Comparison of ENCODE assay signal across 1 cellular context in the genomic region with DNA sequence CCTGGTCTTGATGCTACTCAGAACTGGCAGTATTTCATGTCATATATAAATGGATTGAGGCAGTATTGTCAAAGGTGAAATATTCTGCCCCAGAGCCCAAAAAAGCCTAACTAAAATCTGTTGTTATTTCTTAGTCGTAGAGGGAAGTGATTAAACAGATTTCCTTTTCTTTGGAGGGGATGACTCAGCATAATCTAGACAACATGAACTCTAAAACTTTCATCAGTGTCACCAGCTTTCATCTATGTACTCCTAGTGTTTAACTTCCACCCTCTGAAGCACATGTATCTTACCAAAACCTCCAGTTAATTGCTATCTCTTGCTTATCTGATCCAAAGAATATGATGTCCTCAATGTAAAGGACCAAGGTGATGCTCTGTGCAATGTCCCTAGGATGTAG.
A peak's percentile ranks its signal among the peaks of the same experiment; 100 is the strongest.
TF ChIP-seq lines count a peak whose summit lies in the region.

No MANE protein-coding gene starts in this region.

TF ChIP-seq in K562, 482 proteins besides CTCF, POLR2A, EP300 and RAD21 (continued from another document and continues in another):
- TF ChIP-seq OTX1 (CRISPR knock-in tag; IDR thresholded peaks at IDR 0.05) (no peak), PHB (CRISPR knock-in tag; IDR thresholded peaks at IDR 0.05) (no peak), TAF9B (IDR thresholded peaks at IDR 0.05; ENCODE audit: partially characterized antibody) (no peak), TRIM24 (IDR thresholded peaks at IDR 0.05) (0 out of 4 replicates have a peak, but pooled peaks of 1 of the 2 experiments have one; percentile 28), ARID2 (IDR thresholded peaks at IDR 0.05) (no peak), RFX1 (IDR thresholded peaks at IDR 0.05) (no peak), HNRNPUL1 (IDR thresholded peaks at IDR 0.05; ENCODE audit: low read length) (no peak), EZH2 (IDR thresholded peaks at IDR 0.05; ENCODE audit: borderline replicate concordance, low read depth, low read length) (no peak), HMG20A (CRISPR knock-in tag; conservative IDR thresholded peaks at IDR 0.05) (no peak), RFX5 (IDR thresholded peaks at IDR 0.05; ENCODE audit: low read depth, low read length) (no peak), SMARCC2 (IDR thresholded peaks at IDR 0.05; ENCODE audit: low read depth) (0 out of 2 replicates have a peak, but pooled peaks have one; percentile 32), ZNF76 (CRISPR knock-in tag; IDR thresholded peaks at IDR 0.05; ENCODE audit: borderline replicate concordance) (no peak), RBBP5 (IDR thresholded peaks at IDR 0.05; ENCODE audit: borderline replicate concordance, insufficient read depth, low read length, poor library complexity, severe bottlenecking) (no peak), PTRF (tag; IDR thresholded peaks at IDR 0.05) (no peak), C11orf30 (IDR thresholded peaks at IDR 0.05; ENCODE audit: low read depth) (peak; percentile 98), HDGF (IDR thresholded peaks at IDR 0.05) (no peak), ARID1B (IDR thresholded peaks at IDR 0.05) (peak; percentile 70), FUS (optimal IDR thresholded peaks at IDR 0.05; ENCODE audit: low read depth, low read length) (no peak), NONO (IDR thresholded peaks at IDR 0.05; ENCODE audit: low read depth in 2 of 2, low read length in 1 of 2) (0 out of 4 replicates have a peak, but pooled peaks of 1 of the 2 experiments have one; percentile 23), NR4A1 (CRISPR knock-in tag; IDR thresholded peaks at IDR 0.05) (no peak), NR4A1 (tag; IDR thresholded peaks at IDR 0.05) (no peak), ZNF232 (CRISPR knock-in tag; IDR thresholded peaks at IDR 0.05) (no peak), ZSCAN32 (CRISPR knock-in tag; IDR thresholded peaks at IDR 0.05) (no peak), ELF2 (CRISPR knock-in tag; IDR thresholded peaks at IDR 0.05) (no peak), ZNF717 (CRISPR knock-in tag; IDR thresholded peaks at IDR 0.05) (no peak), JUN (IDR thresholded peaks at IDR 0.05; ENCODE audit: borderline replicate concordance, low read depth, low read length) (no peak), JUN (CRISPR knock-in tag; IDR thresholded peaks at IDR 0.05; ENCODE audit: borderline replicate concordance) (no peak), ZBED1 (IDR thresholded peaks at IDR 0.05) (no peak)
- TF ChIP-seq, protein P1, sequence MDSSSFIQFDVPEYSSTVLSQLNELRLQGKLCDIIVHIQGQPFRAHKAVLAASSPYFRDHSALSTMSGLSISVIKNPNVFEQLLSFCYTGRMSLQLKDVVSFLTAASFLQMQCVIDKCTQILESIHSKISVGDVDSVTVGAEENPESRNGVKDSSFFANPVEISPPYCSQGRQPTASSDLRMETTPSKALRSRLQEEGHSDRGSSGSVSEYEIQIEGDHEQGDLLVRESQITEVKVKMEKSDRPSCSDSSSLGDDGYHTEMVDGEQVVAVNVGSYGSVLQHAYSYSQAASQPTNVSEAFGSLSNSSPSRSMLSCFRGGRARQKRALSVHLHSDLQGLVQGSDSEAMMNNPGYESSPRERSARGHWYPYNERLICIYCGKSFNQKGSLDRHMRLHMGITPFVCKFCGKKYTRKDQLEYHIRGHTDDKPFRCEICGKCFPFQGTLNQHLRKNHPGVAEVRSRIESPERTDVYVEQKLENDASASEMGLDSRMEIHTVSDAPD (CRISPR knock-in tag; IDR thresholded peaks at IDR 0.05) = no peak
- TF ChIP-seq, protein P2, sequence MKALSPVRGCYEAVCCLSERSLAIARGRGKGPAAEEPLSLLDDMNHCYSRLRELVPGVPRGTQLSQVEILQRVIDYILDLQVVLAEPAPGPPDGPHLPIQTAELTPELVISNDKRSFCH (CRISPR knock-in tag; IDR thresholded peaks at IDR 0.05) = no peak
- TF ChIP-seq, protein P2 (tag; IDR thresholded peaks at IDR 0.05) = no peak
- TF ChIP-seq, protein P3, sequence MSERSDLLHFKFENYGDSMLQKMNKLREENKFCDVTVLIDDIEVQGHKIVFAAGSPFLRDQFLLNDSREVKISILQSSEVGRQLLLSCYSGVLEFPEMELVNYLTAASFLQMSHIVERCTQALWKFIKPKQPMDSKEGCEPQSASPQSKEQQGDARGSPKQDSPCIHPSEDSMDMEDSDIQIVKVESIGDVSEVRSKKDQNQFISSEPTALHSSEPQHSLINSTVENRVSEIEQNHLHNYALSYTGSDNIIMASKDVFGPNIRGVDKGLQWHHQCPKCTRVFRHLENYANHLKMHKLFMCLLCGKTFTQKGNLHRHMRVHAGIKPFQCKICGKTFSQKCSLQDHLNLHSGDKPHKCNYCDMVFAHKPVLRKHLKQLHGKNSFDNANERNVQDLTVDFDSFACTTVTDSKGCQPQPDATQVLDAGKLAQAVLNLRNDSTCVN (CRISPR knock-in tag; IDR thresholded peaks at IDR 0.05) = no peak
- TF ChIP-seq, protein P4, sequence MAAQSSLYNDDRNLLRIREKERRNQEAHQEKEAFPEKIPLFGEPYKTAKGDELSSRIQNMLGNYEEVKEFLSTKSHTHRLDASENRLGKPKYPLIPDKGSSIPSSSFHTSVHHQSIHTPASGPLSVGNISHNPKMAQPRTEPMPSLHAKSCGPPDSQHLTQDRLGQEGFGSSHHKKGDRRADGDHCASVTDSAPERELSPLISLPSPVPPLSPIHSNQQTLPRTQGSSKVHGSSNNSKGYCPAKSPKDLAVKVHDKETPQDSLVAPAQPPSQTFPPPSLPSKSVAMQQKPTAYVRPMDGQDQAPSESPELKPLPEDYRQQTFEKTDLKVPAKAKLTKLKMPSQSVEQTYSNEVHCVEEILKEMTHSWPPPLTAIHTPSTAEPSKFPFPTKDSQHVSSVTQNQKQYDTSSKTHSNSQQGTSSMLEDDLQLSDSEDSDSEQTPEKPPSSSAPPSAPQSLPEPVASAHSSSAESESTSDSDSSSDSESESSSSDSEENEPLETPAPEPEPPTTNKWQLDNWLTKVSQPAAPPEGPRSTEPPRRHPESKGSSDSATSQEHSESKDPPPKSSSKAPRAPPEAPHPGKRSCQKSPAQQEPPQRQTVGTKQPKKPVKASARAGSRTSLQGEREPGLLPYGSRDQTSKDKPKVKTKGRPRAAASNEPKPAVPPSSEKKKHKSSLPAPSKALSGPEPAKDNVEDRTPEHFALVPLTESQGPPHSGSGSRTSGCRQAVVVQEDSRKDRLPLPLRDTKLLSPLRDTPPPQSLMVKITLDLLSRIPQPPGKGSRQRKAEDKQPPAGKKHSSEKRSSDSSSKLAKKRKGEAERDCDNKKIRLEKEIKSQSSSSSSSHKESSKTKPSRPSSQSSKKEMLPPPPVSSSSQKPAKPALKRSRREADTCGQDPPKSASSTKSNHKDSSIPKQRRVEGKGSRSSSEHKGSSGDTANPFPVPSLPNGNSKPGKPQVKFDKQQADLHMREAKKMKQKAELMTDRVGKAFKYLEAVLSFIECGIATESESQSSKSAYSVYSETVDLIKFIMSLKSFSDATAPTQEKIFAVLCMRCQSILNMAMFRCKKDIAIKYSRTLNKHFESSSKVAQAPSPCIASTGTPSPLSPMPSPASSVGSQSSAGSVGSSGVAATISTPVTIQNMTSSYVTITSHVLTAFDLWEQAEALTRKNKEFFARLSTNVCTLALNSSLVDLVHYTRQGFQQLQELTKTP (IDR thresholded peaks at IDR 0.05; ENCODE audit: low read depth in 1 of 2, partially characterized antibody in 2 of 2) = no peak
- TF ChIP-seq, protein P5, sequence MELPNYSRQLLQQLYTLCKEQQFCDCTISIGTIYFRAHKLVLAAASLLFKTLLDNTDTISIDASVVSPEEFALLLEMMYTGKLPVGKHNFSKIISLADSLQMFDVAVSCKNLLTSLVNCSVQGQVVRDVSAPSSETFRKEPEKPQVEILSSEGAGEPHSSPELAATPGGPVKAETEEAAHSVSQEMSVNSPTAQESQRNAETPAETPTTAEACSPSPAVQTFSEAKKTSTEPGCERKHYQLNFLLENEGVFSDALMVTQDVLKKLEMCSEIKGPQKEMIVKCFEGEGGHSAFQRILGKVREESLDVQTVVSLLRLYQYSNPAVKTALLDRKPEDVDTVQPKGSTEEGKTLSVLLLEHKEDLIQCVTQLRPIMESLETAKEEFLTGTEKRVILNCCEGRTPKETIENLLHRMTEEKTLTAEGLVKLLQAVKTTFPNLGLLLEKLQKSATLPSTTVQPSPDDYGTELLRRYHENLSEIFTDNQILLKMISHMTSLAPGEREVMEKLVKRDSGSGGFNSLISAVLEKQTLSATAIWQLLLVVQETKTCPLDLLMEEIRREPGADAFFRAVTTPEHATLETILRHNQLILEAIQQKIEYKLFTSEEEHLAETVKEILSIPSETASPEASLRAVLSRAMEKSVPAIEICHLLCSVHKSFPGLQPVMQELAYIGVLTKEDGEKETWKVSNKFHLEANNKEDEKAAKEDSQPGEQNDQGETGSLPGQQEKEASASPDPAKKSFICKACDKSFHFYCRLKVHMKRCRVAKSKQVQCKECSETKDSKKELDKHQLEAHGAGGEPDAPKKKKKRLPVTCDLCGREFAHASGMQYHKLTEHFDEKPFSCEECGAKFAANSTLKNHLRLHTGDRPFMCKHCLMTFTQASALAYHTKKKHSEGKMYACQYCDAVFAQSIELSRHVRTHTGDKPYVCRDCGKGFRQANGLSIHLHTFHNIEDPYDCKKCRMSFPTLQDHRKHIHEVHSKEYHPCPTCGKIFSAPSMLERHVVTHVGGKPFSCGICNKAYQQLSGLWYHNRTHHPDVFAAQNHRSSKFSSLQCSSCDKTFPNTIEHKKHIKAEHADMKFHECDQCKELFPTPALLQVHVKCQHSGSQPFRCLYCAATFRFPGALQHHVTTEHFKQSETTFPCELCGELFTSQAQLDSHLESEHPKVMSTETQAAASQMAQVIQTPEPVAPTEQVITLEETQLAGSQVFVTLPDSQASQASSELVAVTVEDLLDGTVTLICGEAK (IDR thresholded peaks at IDR 0.05) = no peak
- TF ChIP-seq, protein P5 (CRISPR knock-in tag; IDR thresholded peaks at IDR 0.05) = no peak
